ENCODE assay signal across 24 cellular contexts in the genomic region with DNA sequence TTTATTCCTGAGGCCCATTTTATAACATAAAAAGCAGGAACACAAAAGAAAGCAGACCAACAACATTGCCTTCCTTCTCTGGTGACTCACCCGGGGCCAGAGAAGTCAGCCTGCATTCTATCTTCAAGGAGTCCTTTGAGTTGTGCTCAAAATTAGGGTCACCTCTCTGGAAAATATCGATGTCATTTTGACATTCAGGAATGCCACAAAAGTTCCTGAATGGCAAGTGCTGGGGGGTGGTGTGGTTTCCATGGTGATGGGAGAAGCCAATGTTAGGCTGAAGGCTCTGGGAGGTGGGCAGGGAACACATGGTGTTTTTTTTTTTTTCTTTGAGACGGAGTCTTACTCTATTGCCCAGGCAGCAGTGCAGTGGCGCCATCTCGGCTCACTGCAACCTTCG.
"Had no signal": no experiment of that assay in that cellular context is flagged by ENCODE, and none has a peak within 500 bp of the region (broad histone marks: within the 10 kb centered on the region; RNA-seq: fewer than 3 reads in every experiment).

No MANE protein-coding gene starts in this region.

- H3K36me3 ChIP-seq: heart left ventricle, left ventricle myocardium inferior, ovary, prostate gland, stomach, thyroid gland, transverse colon, upper lobe of right lung had no signal

- H3K36me3 Mint-ChIP-seq: immature natural killer cell; natural killer cell; stimulated activated naive B cell treated with anti-CD40 and anti-IgM and Interleukin-4, amounts not matched to agents 10 μg/mL and 1 μg/mL and 100 μg/mL, for 72 hours had no signal

- H3K4me3 Mint-ChIP-seq: immature natural killer cell; natural killer cell; nephron progenitor cell; stimulated activated naive B cell treated with anti-CD40 and anti-IgM and Interleukin-4, amounts not matched to agents 10 μg/mL and 1 μg/mL and 100 μg/mL, for 72 hours had no signal

- H3K27me3 ChIP-seq: ovary, testis, thyroid gland, transverse colon, upper lobe of right lung had no signal

- H3K27ac Mint-ChIP-seq: immature natural killer cell; natural killer cell; nephron progenitor cell; stimulated activated naive B cell treated with anti-CD40 and anti-IgM and Interleukin-4, amounts not matched to agents 10 μg/mL and 1 μg/mL and 100 μg/mL, for 72 hours had no signal

- H3K27ac ChIP-seq: heart left ventricle, left ventricle myocardium inferior, ovary, prostate gland, skin epidermis, stomach, testis, thyroid gland, transverse colon, upper lobe of right lung had no signal

- H3K4me1 Mint-ChIP-seq: immature natural killer cell; natural killer cell; nephron progenitor cell; stimulated activated naive B cell treated with anti-CD40 and anti-IgM and Interleukin-4, amounts not matched to agents 10 μg/mL and 1 μg/mL and 100 μg/mL, for 72 hours had no signal

- DNase-seq: heart left ventricle; hypothalamus; immature natural killer cell; left ventricle myocardium inferior; natural killer cell; nephron progenitor cell; ovary; posterior cingulate gyrus; retina; right cardiac atrium; stimulated activated CD4-positive, alpha-beta T cell treated with anti-CD3 and anti-CD28 coated beads, Interleukin-12 subunit alpha, Interleukin-12 subunit beta, amount 100 ng/mL, for 4 hours; stimulated activated CD4-positive, alpha-beta T cell treated with anti-CD3 and anti-CD28 coated beads, Interleukin-15, amount 100 ng/mL, for 24 hours; stimulated activated CD4-positive, alpha-beta T cell treated with anti-CD3 and anti-CD28 coated beads, Interleukin-2, amount 100 ng/mL, for 24 hours; stimulated activated CD4-positive, alpha-beta T cell treated with anti-CD3 and anti-CD28 coated beads, Interleukin-4, amount 100 ng/mL, for 1 hour; stimulated activated naive B cell treated with anti-CD40 and anti-IgM and Interleukin-4, amounts not matched to agents 10 μg/mL and 1 μg/mL and 100 μg/mL, for 72 hours; stimulated activated naive CD8-positive, alpha-beta T cell treated with anti-CD3 and anti-CD28 coated beads, Interleukin-15, Interleukin-2, amounts not matched to agents 100 U/mL and 50 U/mL, for 24 hours; stomach; testis; thyroid gland; transverse colon; upper lobe of right lung had no signal

- H3K4me3 ChIP-seq: heart left ventricle, left ventricle myocardium inferior, lung, ovary, prostate gland, skin epidermis, stomach, testis, thyroid gland, transverse colon, upper lobe of right lung had no signal

- H3K9me3 Mint-ChIP-seq: immature natural killer cell, natural killer cell had no signal
